In the genomic region with DNA sequence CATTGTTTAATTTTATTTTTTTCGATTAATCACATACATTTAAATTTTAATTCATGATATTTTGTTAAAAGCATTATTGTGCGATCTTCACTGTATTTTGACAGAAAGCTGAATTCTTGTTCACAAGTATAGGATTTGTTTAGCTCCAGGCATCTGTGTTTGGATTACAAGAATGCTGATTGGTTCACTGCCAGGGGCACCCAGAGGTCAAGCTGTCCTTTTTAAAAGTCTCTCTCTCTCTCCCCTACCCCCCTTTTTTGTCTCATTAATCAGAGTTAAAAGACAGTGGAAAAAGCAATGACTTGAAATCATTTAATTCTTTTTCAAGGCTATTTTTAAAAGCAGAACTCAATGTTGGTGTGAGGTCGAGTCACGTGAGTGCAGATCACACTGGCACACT, we compare ENCODE assay signal across 19 cellular contexts.
DNase-seq lines count a peak whose midpoint lies in the region; TF ChIP-seq lines count a peak whose summit lies in the region.
"Had no signal": no experiment of that assay in that cellular context is flagged by ENCODE, and none has a peak within 500 bp of the region (broad histone marks: within the 10 kb centered on the region; RNA-seq: fewer than 3 reads in every experiment).

No MANE protein-coding gene starts in this region.

- no peak overlapping the region for H2BK120ac ChIP-seq in mesenchymal stem cell (ENCODE audit: low read depth, low read length)

- no peak overlapping the region for H3K18ac ChIP-seq in mesenchymal stem cell (ENCODE audit: low read depth in 1 of 2, low read length in 2 of 2)

- H3K4me1 Mint-ChIP-seq in endodermal cell = peaks cover 6% of the 10 kb centered on the region
- H3K4me1 Mint-ChIP-seq: activated CD8-positive, alpha-beta memory T cell treated with anti-CD3 and anti-CD28 coated beads, Interleukin-2, amount 10 ng/mL, durations not matched to agents 7 days and 5 days had no signal

- H3K27ac ChIP-seq in mesenchymal stem cell (ENCODE audit: low read length, poor library complexity, severe bottlenecking) (no peak overlapping the region), endodermal cell (ENCODE audit: low read depth, low read length) (no peak overlapping the region)

- H3K9ac ChIP-seq in mesenchymal stem cell (ENCODE audit: low read length) (no peak overlapping the region), endodermal cell (ENCODE audit: extremely low read depth, low read length, poor library complexity, severe bottlenecking) (no peak overlapping the region)

- no peak overlapping the region for H4K8ac ChIP-seq in mesenchymal stem cell (ENCODE audit: low read length)

- H3K9me3 Mint-ChIP-seq in endodermal cell = no peaks in the 10 kb centered on the region

- H4K91ac ChIP-seq in mesenchymal stem cell (ENCODE audit: low read length) = no peak overlapping the region

- no peaks in the 10 kb centered on the region for H3K9me3 ChIP-seq in mesenchymal stem cell (ENCODE audit: control insufficient read depth, low read length)
- H3K9me3 ChIP-seq in endodermal cell (ENCODE audit: control insufficient read depth, low read length) = no peaks in the 10 kb centered on the region
- H3K9me3 ChIP-seq: mucosa of descending colon had no signal

- H2BK5ac ChIP-seq in mesenchymal stem cell (ENCODE audit: low read depth, low read length, poor library complexity, severe bottlenecking) = no peak overlapping the region

- 29% methylated on average over 2 of the region's 4 CpGs for WGBS in mesenchymal stem cell
- WGBS in endodermal cell (ENCODE audit: insufficient coverage in 1 of 2, insufficient read length in 1 of 2), 2 experiments = 79 to 96% methylated on average over 2 to 3 of the region's 4 CpGs

- H3K4me3 Mint-ChIP-seq in endodermal cell = no peak overlapping the region
- H3K4me3 Mint-ChIP-seq: activated CD8-positive, alpha-beta memory T cell treated with anti-CD3 and anti-CD28 coated beads, Interleukin-2, amount 10 ng/mL, durations not matched to agents 7 days and 5 days; CD4-positive, alpha-beta T cell had no signal

- no peak overlapping the region for H2AFZ ChIP-seq in mesenchymal stem cell (ENCODE audit: low read depth, low read length)

- no peaks in the 10 kb centered on the region for H3K36me3 Mint-ChIP-seq in endodermal cell (ENCODE audit: low read depth)
- H3K36me3 Mint-ChIP-seq: activated CD8-positive, alpha-beta memory T cell treated with anti-CD3 and anti-CD28 coated beads, Interleukin-2, amount 10 ng/mL, durations not matched to agents 7 days and 5 days had no signal

- H3K4me3 ChIP-seq in AG10803 (ENCODE audit: low read length) (no peak overlapping the region), astrocyte of the spinal cord (ENCODE audit: low read depth, low read length) (no peak overlapping the region), mesenchymal stem cell (ENCODE audit: insufficient read depth in 1 of 2, low read depth in 1 of 2, low read length in 2 of 2) (no peak overlapping the region), endodermal cell (ENCODE audit: low read length) (no peak overlapping the region)
- H3K4me3 ChIP-seq: mucosa of descending colon had no signal

- H2BK12ac ChIP-seq in mesenchymal stem cell (ENCODE audit: low read length in 2 of 2) = no peak overlapping the region

- H3K27me3 ChIP-seq in mesenchymal stem cell (ENCODE audit: control insufficient read depth in 1 of 2, insufficient read depth in 1 of 2, low read length in 2 of 2) (no peaks in the 10 kb centered on the region), endodermal cell (ENCODE audit: control insufficient read depth, insufficient read depth, low read length, poor library complexity, severe bottlenecking) (no peaks in the 10 kb centered on the region)

- no peak overlapping the region for H3K14ac ChIP-seq in mesenchymal stem cell (ENCODE audit: low read length in 2 of 2)

- DNase-seq in AG10803 (ENCODE audit: low read depth) (peak; percentile 18), LHCN-M2 (ENCODE audit: low read depth) (peak; percentile 51), astrocyte of the spinal cord (ENCODE audit: low read depth, low spot score) (peak; percentile 33), mesenchymal stem cell (peak; percentile 62), NCI-H748 (lab: John Stamatoyannopoulos, UW; ENCODE audit: unreplicated experiment) (no peak), Ammon's horn (ENCODE audit: low spot score) (no peak), NOMO-1 (lab: John Stamatoyannopoulos, UW; ENCODE audit: unreplicated experiment in 2 of 2) (no peak), endodermal cell (no peak)
- DNase-seq: ACHN; activated CD8-positive, alpha-beta memory T cell treated with anti-CD3 and anti-CD28 coated beads, Interleukin-2, amount 10 ng/mL, durations not matched to agents 7 days and 5 days; CD4-positive, alpha-beta T cell; DND-41; mucosa of descending colon; NCI-H1048; NCI-H2081; NCI-H510A treated with DMSO at 0.1 percent for 48 hours; stimulated activated CD4-positive, alpha-beta T cell treated with anti-CD3 and anti-CD28 coated beads, Interleukin-1b, Interleukin-23, amount 100 ng/mL, for 48 hours; stimulated activated naive CD8-positive, alpha-beta T cell treated with anti-CD3 and anti-CD28 coated beads, Interleukin-15, Interleukin-2, amounts not matched to agents 100 U/mL and 50 U/mL, for 24 hours; trophoblast cell had no signal

- H2BK15ac ChIP-seq in mesenchymal stem cell (ENCODE audit: low read depth, poor library complexity, severe bottlenecking) = no peak overlapping the region

- no peaks in the 10 kb centered on the region for H3K79me1 ChIP-seq in mesenchymal stem cell (replicated peaks; ENCODE audit: low read length, poor library complexity, severe bottlenecking)

- no peak overlapping the region for H3K4me2 ChIP-seq in mesenchymal stem cell (ENCODE audit: low read length, poor library complexity, severe bottlenecking)

- in situ Hi-C loops in astrocyte of the spinal cord (cut with HindIII; ENCODE audit: low sequenced_read_pairs) = no loop called here

- H3K36me3 ChIP-seq in mesenchymal stem cell (ENCODE audit: control insufficient read depth in 1 of 2, insufficient read depth in 2 of 2, low read depth in 1 of 2, low read length in 2 of 2) (no peaks in the 10 kb centered on the region), endodermal cell (ENCODE audit: control insufficient read depth, insufficient read depth, low read length) (no peaks in the 10 kb centered on the region)

- peaks cover 7% of the 10 kb centered on the region for H3K4me1 ChIP-seq in mesenchymal stem cell (ENCODE audit: control insufficient read depth, insufficient read depth, low read depth, low read length)
- no peaks in the 10 kb centered on the region for H3K4me1 ChIP-seq in endodermal cell (ENCODE audit: control insufficient read depth, insufficient read depth, low read length)

- TF ChIP-seq CTCF in AG10803 (conservative IDR thresholded peaks at IDR 0.05; ENCODE audit: low read length) (no peak), astrocyte of the spinal cord (IDR thresholded peaks at IDR 0.05; ENCODE audit: low read depth, low read length) (no peak), endodermal cell (conservative IDR thresholded peaks at IDR 0.05) (no peak)

- peak overlapping the region in 1 of 2 experiments; percentile 17 for H3K4ac ChIP-seq in mesenchymal stem cell (ENCODE audit: low read depth in 1 of 2, low read length in 2 of 2)

- no peak overlapping the region for H3K27ac Mint-ChIP-seq in endodermal cell
- H3K27ac Mint-ChIP-seq: activated CD8-positive, alpha-beta memory T cell treated with anti-CD3 and anti-CD28 coated beads, Interleukin-2, amount 10 ng/mL, durations not matched to agents 7 days and 5 days; CD4-positive, alpha-beta T cell had no signal

- H2AK5ac ChIP-seq in mesenchymal stem cell (ENCODE audit: low read length, severe bottlenecking) = no peak overlapping the region

- no peaks in the 10 kb centered on the region for H3K27me3 Mint-ChIP-seq in endodermal cell (ENCODE audit: insufficient read depth)
- H3K27me3 Mint-ChIP-seq: activated CD8-positive, alpha-beta memory T cell treated with anti-CD3 and anti-CD28 coated beads, Interleukin-2, amount 10 ng/mL, durations not matched to agents 7 days and 5 days; CD4-positive, alpha-beta T cell had no signal

- no peak overlapping the region for H3K23ac ChIP-seq in mesenchymal stem cell (ENCODE audit: low read length in 2 of 2)

Comparison
In these comparisons a context has a peak if more than half of its experiments do, and no peak if none do; other contexts are left out.
1. DNase-seq: peak in AG10803 (single experiment), LHCN-M2 (single experiment), astrocyte of the spinal cord (single experiment) and mesenchymal stem cell (single experiment); none in NCI-H748 (single experiment), Ammon's horn (single experiment), NOMO-1 (0 of 2) and endodermal cell (single experiment).